ENCODE assay signal across 30 cellular contexts in genomic region chr5:130808691-130809090, GRCh38.
"Had no signal": no experiment of that assay in that cellular context is flagged by ENCODE, and none has a peak within 500 bp of the region (broad histone marks: within the 10 kb centered on the region; RNA-seq: fewer than 3 reads in every experiment).

No MANE protein-coding gene starts in this region.

- H3K4me3 ChIP-seq: adrenal gland, ascending aorta, body of pancreas, cardiac muscle cell had no signal

- H3K27ac ChIP-seq: adrenal gland, ascending aorta, body of pancreas, brain microvascular endothelial cell, cardiac muscle cell had no signal

- H3K9me3 ChIP-seq: adrenal gland, ascending aorta, body of pancreas had no signal

- FAIRE-seq: astrocyte had no signal

- H3K4me1 ChIP-seq: adrenal gland, ascending aorta, body of pancreas had no signal

- H3K27me3 ChIP-seq: adrenal gland, ascending aorta, body of pancreas, brain microvascular endothelial cell, cardiac muscle cell had no signal

- H3K36me3 ChIP-seq: adrenal gland, ascending aorta, brain microvascular endothelial cell, cardiac muscle cell had no signal

- DNase-seq: activated effector memory CD4-positive, alpha-beta T cell treated with anti-CD3 and anti-CD28 coated beads, Interleukin-2, amount 50 U/mL, for 16 hours; activated effector memory CD4-positive, alpha-beta T cell treated with Interleukin-2 at 50 U/mL for 16 hours; activated gamma-delta T cell; activated gamma-delta T cell treated with Interleukin-2 at 50 U/mL for 16 hours; activated naive CD4-positive, alpha-beta T cell; activated naive CD4-positive, alpha-beta T cell treated with anti-CD3 and anti-CD28 coated beads for 36 hours; activated naive CD4-positive, alpha-beta T cell treated with anti-CD3 and anti-CD28 coated beads, Interleukin-2, amount 10 ng/mL, durations not matched to agents 7 days and 5 days; activated naive CD4-positive, alpha-beta T cell treated with anti-CD3 and anti-CD28 coated beads, Interleukin-2, amount 50 U/mL, for 16 hours; activated naive CD4-positive, alpha-beta T cell treated with Interleukin-2 at 50 U/mL for 16 hours; activated naive CD8-positive, alpha-beta T cell treated with anti-CD3 and anti-CD28 coated beads for 36 hours; activated naive CD8-positive, alpha-beta T cell treated with anti-CD3 and anti-CD28 coated beads, Interleukin-2, amount 10 ng/mL, durations not matched to agents 7 days and 5 days; activated naive CD8-positive, alpha-beta T cell treated with anti-CD3 and anti-CD28 coated beads, Interleukin-2, amount 50 U/mL, for 24 hours; activated T-cell treated with anti-CD3 and anti-CD28 coated beads for 4 hours; activated T-cell treated with anti-CD3 and anti-CD28 coated beads, Interleukin-2, amount 50 U/mL, for 1 hour; activated T-cell treated with anti-CD3 and anti-CD28 coated beads, Interleukin-2, amount 50 U/mL, for 24 hours; activated T-cell treated with anti-CD3 and anti-CD28 coated beads, Interleukin-2, amount 50 U/mL, for 4 hours; activated T-cell treated with anti-CD3 and anti-CD28 coated beads, Interleukin-2, amount 50 U/mL, for 48 hours; activated T-cell treated with anti-CD3 and anti-CD28 coated beads, Interleukin-2, amount 50 U/mL, for 72 hours; adrenal gland; amniotic stem cell; amygdala; anterior cingulate cortex; aorta; body of pancreas; brain microvascular endothelial cell; caudate nucleus; cerebellar nuclear complex had no signal
